1 cellular context compared by ENCODE assay signal in the genomic region with DNA sequence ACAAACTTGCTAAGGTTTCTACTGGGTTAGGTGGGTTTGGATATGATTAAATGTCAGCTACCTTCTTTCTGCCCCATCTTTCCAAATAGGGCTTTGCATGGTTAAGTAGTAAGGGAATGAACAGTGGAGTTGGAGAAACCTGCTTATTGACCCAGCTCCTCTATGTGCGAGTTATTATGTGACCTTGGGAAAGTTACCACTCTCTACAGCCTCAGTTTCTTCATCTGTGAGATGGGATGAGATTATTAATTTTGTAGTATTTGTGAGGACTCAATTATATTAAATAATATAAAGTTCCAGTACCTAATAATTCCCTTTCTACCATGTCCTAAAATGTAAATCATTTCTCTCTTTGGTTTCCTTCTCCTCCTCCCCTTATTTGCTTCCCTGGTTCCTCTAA.
TF ChIP-seq lines count a peak whose summit lies in the region.

No MANE protein-coding gene starts in this region.

TF ChIP-seq in SK-N-SH, 30 proteins besides CTCF, POLR2A, EP300 and RAD21 (continued from another document):
- no peak for TF ChIP-seq REST (IDR thresholded peaks at IDR 0.05; ENCODE audit: low read depth, low read length)
- no peak for TF ChIP-seq RFX5 (IDR thresholded peaks at IDR 0.05; ENCODE audit: low read length)
- TF ChIP-seq EZH2phosphoT487 (IDR thresholded peaks at IDR 0.05; ENCODE audit: borderline replicate concordance, low read depth) = no peak
- no peak for TF ChIP-seq MAX (IDR thresholded peaks at IDR 0.05; ENCODE audit: low read depth)
- no peak for TF ChIP-seq JUND (IDR thresholded peaks at IDR 0.05)
- no peak for TF ChIP-seq CHD2 (IDR thresholded peaks at IDR 0.05; ENCODE audit: low read length, partially characterized antibody)
- TF ChIP-seq, protein P1, sequence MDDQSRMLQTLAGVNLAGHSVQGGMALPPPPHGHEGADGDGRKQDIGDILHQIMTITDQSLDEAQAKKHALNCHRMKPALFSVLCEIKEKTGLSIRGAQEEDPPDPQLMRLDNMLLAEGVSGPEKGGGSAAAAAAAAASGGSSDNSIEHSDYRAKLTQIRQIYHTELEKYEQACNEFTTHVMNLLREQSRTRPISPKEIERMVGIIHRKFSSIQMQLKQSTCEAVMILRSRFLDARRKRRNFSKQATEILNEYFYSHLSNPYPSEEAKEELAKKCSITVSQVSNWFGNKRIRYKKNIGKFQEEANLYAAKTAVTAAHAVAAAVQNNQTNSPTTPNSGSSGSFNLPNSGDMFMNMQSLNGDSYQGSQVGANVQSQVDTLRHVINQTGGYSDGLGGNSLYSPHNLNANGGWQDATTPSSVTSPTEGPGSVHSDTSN (IDR thresholded peaks at IDR 0.05) = no peak
- TF ChIP-seq FOXJ3 (CRISPR knock-in tag; IDR thresholded peaks at IDR 0.05) = no peak
- no peak for TF ChIP-seq TAF1 (IDR thresholded peaks at IDR 0.05; ENCODE audit: borderline replicate concordance, low read depth, low read length)
- no peak for TF ChIP-seq NFIC (IDR thresholded peaks at IDR 0.05; ENCODE audit: borderline replicate concordance)
- no peak for TF ChIP-seq RCOR1 (IDR thresholded peaks at IDR 0.05; ENCODE audit: low read length)
- TF ChIP-seq TEAD4 (IDR thresholded peaks at IDR 0.05; ENCODE audit: borderline replicate concordance, insufficient read depth) = no peak
TF ChIP-seq in SK-N-SH: peak in this region for 0.
